Comparison of ENCODE assay signal across 24 cellular contexts in genomic region chr17:48973806-48974205, GRCh38. TPM values are rescaled to one million over a fixed set of nuclear protein-coding genes. Genes with fewer than 3 reads are reported as not detected.
"Had no signal": no experiment of that assay in that cellular context is flagged by ENCODE, and none has a peak within 500 bp of the region (broad histone marks: within the 10 kb centered on the region; RNA-seq: fewer than 3 reads in every experiment).

No MANE protein-coding gene starts in this region.

- H3K36me3 Mint-ChIP-seq: naive B cell; stimulated activated naive B cell treated with anti-CD40 and anti-IgM and Interleukin-4, amounts not matched to agents 10 μg/mL and 1 μg/mL and 100 μg/mL, for 72 hours; type B pancreatic cell had no signal

- H3K36me3 ChIP-seq: heart right ventricle, neutrophil had no signal

- H3K9me3 Mint-ChIP-seq: activated CD4-positive, alpha-beta T cell treated with anti-CD3 and anti-CD28 coated beads, Interleukin-2, amount 10 ng/mL, durations not matched to agents 7 days and 5 days; activated T-cell treated with anti-CD3 and anti-CD28 coated beads, Interleukin-2, amount 50 U/mL, for 72 hours; effector memory CD8-positive, alpha-beta T cell; naive B cell; stimulated activated naive B cell treated with anti-CD40 and anti-IgM and Interleukin-4, amounts not matched to agents 10 μg/mL and 1 μg/mL and 100 μg/mL, for 72 hours; type B pancreatic cell had no signal

- H3K27ac ChIP-seq: epithelial cell of prostate, heart right ventricle, neutrophil had no signal

- H3K27ac Mint-ChIP-seq: activated CD4-positive, alpha-beta T cell treated with anti-CD3 and anti-CD28 coated beads, Interleukin-2, amount 10 ng/mL, durations not matched to agents 7 days and 5 days; activated T-cell treated with anti-CD3 and anti-CD28 coated beads, Interleukin-2, amount 50 U/mL, for 72 hours; effector memory CD8-positive, alpha-beta T cell; naive B cell; stimulated activated naive B cell treated with anti-CD40 and anti-IgM and Interleukin-4, amounts not matched to agents 10 μg/mL and 1 μg/mL and 100 μg/mL, for 72 hours; type B pancreatic cell had no signal

- ATAC-seq: activated T-cell treated with anti-CD3 and anti-CD28 coated beads, Interleukin-2, amount 50 U/mL, for 72 hours; effector memory CD8-positive, alpha-beta T cell; heart right ventricle; stimulated activated naive B cell treated with anti-CD40 and anti-IgM and Interleukin-4, amounts not matched to agents 10 μg/mL and 1 μg/mL and 100 μg/mL, for 72 hours had no signal

- FAIRE-seq: frontal cortex, islet of Langerhans, TTC549 had no signal

- DNase-seq: activated CD4-positive, alpha-beta T cell treated with anti-CD3 and anti-CD28 coated beads, Interleukin-2, amount 10 ng/mL, durations not matched to agents 7 days and 5 days; activated CD4-positive, CD25-positive, alpha-beta regulatory T cell; activated CD8-positive, alpha-beta memory T cell treated with anti-CD3 and anti-CD28 coated beads, Interleukin-2, amount 50 U/mL, for 48 hours; activated T-cell treated with anti-CD3 and anti-CD28 coated beads, Interleukin-2, amount 50 U/mL, for 72 hours; anterior cingulate cortex; dermis blood vessel endothelial cell; effector memory CD8-positive, alpha-beta T cell; heart right ventricle; naive B cell; retina; stimulated activated CD4-positive, alpha-beta T cell treated with anti-CD3 and anti-CD28 coated beads, Interleukin-15, amount 100 ng/mL, for 24 hours; stimulated activated CD4-positive, alpha-beta T cell treated with anti-CD3 and anti-CD28 coated beads, Interleukin-4, amount 100 ng/mL, for 1 hour; stimulated activated naive B cell treated with anti-CD40 and anti-IgM and Interleukin-4, amounts not matched to agents 10 μg/mL and 1 μg/mL and 100 μg/mL, for 72 hours; T-helper 2 cell had no signal

- H3K4me3 ChIP-seq: heart right ventricle, lung had no signal

- H3K9me3 ChIP-seq: heart right ventricle, neutrophil had no signal

- H3K4me1 Mint-ChIP-seq: activated CD4-positive, alpha-beta T cell treated with anti-CD3 and anti-CD28 coated beads, Interleukin-2, amount 10 ng/mL, durations not matched to agents 7 days and 5 days; naive B cell had no signal

- H3K4me3 Mint-ChIP-seq: activated CD4-positive, alpha-beta T cell treated with anti-CD3 and anti-CD28 coated beads, Interleukin-2, amount 10 ng/mL, durations not matched to agents 7 days and 5 days; activated T-cell treated with anti-CD3 and anti-CD28 coated beads, Interleukin-2, amount 50 U/mL, for 72 hours; effector memory CD8-positive, alpha-beta T cell; naive B cell; stimulated activated naive B cell treated with anti-CD40 and anti-IgM and Interleukin-4, amounts not matched to agents 10 μg/mL and 1 μg/mL and 100 μg/mL, for 72 hours; type B pancreatic cell had no signal

RNA-seq across cellular contexts. Expression of gene GIP, which starts 5.4 kb away (rescaled TPM):
- total RNA-seq: activated CD4-positive, alpha-beta T cell treated with anti-CD3 and anti-CD28 coated beads, Interleukin-2, amount 10 ng/mL, durations not matched to agents 7 days and 5 days; activated T-cell treated with anti-CD3 and anti-CD28 coated beads, Interleukin-2, amount 50 U/mL, for 72 hours; dermis blood vessel endothelial cell; frontal cortex; heart right ventricle; lung; mononuclear cell; skeletal muscle tissue; subcutaneous adipose tissue had no signal
- polyA plus RNA-seq: heart right ventricle, lung had no signal

RNA-seq across cellular contexts. Expression of gene IGF2BP1, which starts 23.4 kb away (rescaled TPM):
- total RNA-seq: heart right ventricle had no signal
